In genomic region chr13:108551674-108552073, GRCh38 we compare ENCODE assay signal across 22 cellular contexts.
"Had no signal": no experiment of that assay in that cellular context is flagged by ENCODE, and none has a peak within 500 bp of the region (broad histone marks: within the 10 kb centered on the region; RNA-seq: fewer than 3 reads in every experiment).

No MANE protein-coding gene starts in this region.

- ATAC-seq: activated T-helper 17 cell treated with anti-CD3 and anti-CD28 coated beads, Interleukin-2, amount 50 U/mL, for 72 hours; body of pancreas; effector memory CD8-positive, alpha-beta T cell; esophagus mucosa; naive thymus-derived CD4-positive, alpha-beta T cell; right lobe of liver had no signal

- H3K27me3 ChIP-seq: body of pancreas, ovary, right lobe of liver had no signal

- DNase-seq: activated CD4-positive, alpha-beta memory T cell treated with anti-CD3 and anti-CD28 coated beads for 36 hours; activated CD4-positive, alpha-beta T cell treated with anti-CD3 and anti-CD28 coated beads, Interleukin-2, amount 10 ng/mL, durations not matched to agents 24 days and 14 days; activated CD4-positive, CD25-positive, alpha-beta regulatory T cell treated with anti-CD3 and anti-CD28 coated beads, Interleukin-2, amount 50 U/mL, for 72 hours; activated CD8-positive, alpha-beta memory T cell treated with anti-CD3 and anti-CD28 coated beads, Interleukin-2, amount 50 U/mL, for 4 hours; activated gamma-delta T cell treated with Interleukin-2 at 50 U/mL for 16 hours; activated naive CD4-positive, alpha-beta T cell treated with anti-CD3 and anti-CD28 coated beads, Interleukin-2, amount 50 U/mL, for 16 hours; activated T-cell treated with anti-CD3 and anti-CD28 coated beads, Interleukin-2, amount 50 U/mL, for 24 hours; amygdala; body of pancreas; cortex of kidney; effector memory CD8-positive, alpha-beta T cell; islet precursor cell; mammary epithelial cell; midbrain; naive thymus-derived CD4-positive, alpha-beta T cell; ovary; right lobe of liver; stimulated activated CD4-positive, alpha-beta T cell treated with anti-CD3 and anti-CD28 coated beads, Interleukin-2, amount 100 ng/mL, for 48 hours; T-helper 2 cell had no signal

- H3K27ac ChIP-seq: body of pancreas, ovary, right lobe of liver, thoracic aorta had no signal

- H3K9me3 ChIP-seq: body of pancreas, ovary, right lobe of liver, thoracic aorta had no signal

- H3K4me3 ChIP-seq: body of pancreas, ovary, right lobe of liver, thoracic aorta had no signal

- H3K4me1 ChIP-seq: body of pancreas, right lobe of liver had no signal

- H3K36me3 ChIP-seq: ovary, right lobe of liver, thoracic aorta had no signal
